Comparison of ENCODE assay signal across 9 cellular contexts in genomic region chr12:127162902-127163301, GRCh38.
A peak's percentile ranks its signal among the peaks of the same experiment; 100 is the strongest.
DNase-seq lines count a peak whose midpoint lies in the region; ATAC-seq and TF ChIP-seq lines count a peak whose summit lies in the region.
"Had no signal": no experiment of that assay in that cellular context is flagged by ENCODE, and none has a peak within 500 bp of the region (broad histone marks: within the 10 kb centered on the region; RNA-seq: fewer than 3 reads in every experiment).

No MANE protein-coding gene starts in this region.

- CTCF ChIA-PET in HCT116 (lab: Charles Lee), result interaction anchor here (1.6 kb wide), 1 partner anchor 54 kb away, joined by 5 read pairs; no protein-coding TSS in a partner anchor

- H3K4me3 ChIP-seq in HCT116 (replicated peaks in 1 of 2; ENCODE audit: low read depth in 1 of 2, low read length in 2 of 2) (no peak overlapping the region), SJSA1 (no peak overlapping the region)

- ATAC-seq in HCT116 (no peak), HG03045 (IDR thresholded peaks at IDR 0.05; ENCODE audit: unreplicated experiment) (no peak), HG03280 (IDR thresholded peaks at IDR 0.05; ENCODE audit: unreplicated experiment) (no peak)

- RAD21 ChIA-PET in HCT116 (lab: Charles Lee; ENCODE audit: low non-redundant PET in 1 of 2, low total read pairs in 2 of 2, uncharacterized antibody in 2 of 2, unreplicated experiment in 2 of 2), result no interaction called here

- DNase-seq in CD1c-positive myeloid dendritic cell (ENCODE audit: extremely low spot score) (peak; percentile 15), HCT116 (ENCODE audit: low read depth, low spot score) (no peak), SJSA1 (ENCODE audit: low read depth in 1 of 2, low spot score in 2 of 2) (peak; percentile 12 to 46), ecto neural progenitor cell (ENCODE audit: low spot score) (peak; percentile 36), NCI-H510A (lab: John Stamatoyannopoulos, UW) (no peak)
- DNase-seq in stimulated activated naive CD4-positive, alpha-beta T cell treated with Interleukin-2 at 50 U/mL for 16 hours (lab: John Stamatoyannopoulos, UW), result peak; percentile 30
- DNase-seq: right cardiac atrium had no signal

- intact Hi-C loops in HCT116 (cut with micrococcal nuclease), result no loop called here

- H4K20me1 ChIP-seq in HCT116 (ENCODE audit: insufficient read depth), result no peaks in the 10 kb centered on the region

- H3K4me1 ChIP-seq in HCT116 (ENCODE audit: control insufficient read depth in 1 of 2, insufficient read depth in 2 of 2, low read length in 2 of 2), result peaks cover 2 to 21% of the 10 kb centered on the region in 2 experiments; a peak in 3 of 4 replicates
- H3K4me1 ChIP-seq in SJSA1 (replicated peaks), result peaks cover 17% of the 10 kb centered on the region

- no peak for TF ChIP-seq CTCF in HCT116 (IDR thresholded peaks at IDR 0.05 in 2 of 3, conservative IDR thresholded peaks at IDR 0.05 in 1 of 3; ENCODE audit: borderline replicate concordance in 1 of 3, insufficient read depth in 1 of 3, low read depth in 2 of 3, low read length in 2 of 3)

- H3K79me2 ChIP-seq in HCT116 (ENCODE audit: insufficient read depth, low read length), result no peaks in the 10 kb centered on the region

- peak overlapping the region; percentile 31 for H3K4me2 ChIP-seq in HCT116 (ENCODE audit: low read length)

- H3K9ac ChIP-seq in HCT116 (ENCODE audit: low read length), result no peak overlapping the region

- POLR2A ChIA-PET in HCT116 (lab: Charles Lee), result no interaction called here

- H3K36me3 ChIP-seq in HCT116 (ENCODE audit: control insufficient read depth in 1 of 2, insufficient read depth in 2 of 2, low read length in 2 of 2) (no peaks in the 10 kb centered on the region), SJSA1 (no peaks in the 10 kb centered on the region)

- no peaks in the 10 kb centered on the region for H3K27me3 ChIP-seq in HCT116 (ENCODE audit: insufficient read depth, low read length)
- no peaks in the 10 kb centered on the region for H3K27me3 ChIP-seq in SJSA1 (replicated peaks)

- TF ChIP-seq POLR2A in HCT116 (IDR thresholded peaks at IDR 0.05; ENCODE audit: borderline replicate concordance, extremely low read depth, insufficient read depth, insufficient read length), result no peak

- H3K9me3 ChIP-seq in HCT116 (ENCODE audit: control insufficient read depth in 1 of 2, insufficient read depth in 1 of 2, low read depth in 1 of 2, low read length in 2 of 2) (no peaks in the 10 kb centered on the region), SJSA1 (replicated peaks) (no peaks in the 10 kb centered on the region)

- no peak for TF ChIP-seq RAD21 in HCT116 (IDR thresholded peaks at IDR 0.05; ENCODE audit: low read depth)

- H3K27ac ChIP-seq in HCT116 (ENCODE audit: low read depth, low read length), result no peak overlapping the region
- no peak overlapping the region for H3K27ac ChIP-seq in SJSA1

- no peaks in the 10 kb centered on the region for H3K9me2 ChIP-seq in HCT116 (ENCODE audit: insufficient read depth)

- BruUV-seq in HCT116 (replicated peaks; lab: Mats Ljungman, UMichigan), result no TSS peak

- no peak overlapping the region for H2AFZ ChIP-seq in HCT116 (ENCODE audit: low read depth, low read length, poor library complexity, severe bottlenecking)

TF ChIP-seq in HCT116, 20 proteins besides CTCF, POLR2A, EP300 and RAD21:
- TF ChIP-seq EZH2phosphoT487 (IDR thresholded peaks at IDR 0.05; ENCODE audit: borderline replicate concordance), result no peak
- no peak for TF ChIP-seq JUND (IDR thresholded peaks at IDR 0.05)
- TF ChIP-seq, protein P1, sequence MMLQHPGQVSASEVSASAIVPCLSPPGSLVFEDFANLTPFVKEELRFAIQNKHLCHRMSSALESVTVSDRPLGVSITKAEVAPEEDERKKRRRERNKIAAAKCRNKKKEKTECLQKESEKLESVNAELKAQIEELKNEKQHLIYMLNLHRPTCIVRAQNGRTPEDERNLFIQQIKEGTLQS (IDR thresholded peaks at IDR 0.05), result no peak
- TF ChIP-seq, protein P2, sequence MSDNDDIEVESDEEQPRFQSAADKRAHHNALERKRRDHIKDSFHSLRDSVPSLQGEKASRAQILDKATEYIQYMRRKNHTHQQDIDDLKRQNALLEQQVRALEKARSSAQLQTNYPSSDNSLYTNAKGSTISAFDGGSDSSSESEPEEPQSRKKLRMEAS (IDR thresholded peaks at IDR 0.05), result no peak
- TF ChIP-seq TCF7L2 (IDR thresholded peaks at IDR 0.05; ENCODE audit: borderline replicate concordance, extremely low read depth, insufficient read depth, insufficient read length), result no peak
- TF ChIP-seq POLR2AphosphoS5 (IDR thresholded peaks at IDR 0.05; ENCODE audit: low read depth, low read length), result no peak
- no peak for TF ChIP-seq REST (IDR thresholded peaks at IDR 0.05; ENCODE audit: low read depth)
- peak; percentile 25; the same call in 1 of the 2 replicates for TF ChIP-seq CBX3 (IDR thresholded peaks at IDR 0.05; ENCODE audit: low read depth)
- no peak for TF ChIP-seq YY1 (IDR thresholded peaks at IDR 0.05; ENCODE audit: extremely low read depth, insufficient replicate concordance, low read depth, low read length)
- no peak for TF ChIP-seq ELF1 (IDR thresholded peaks at IDR 0.05; ENCODE audit: borderline replicate concordance, low read depth)
- no peak for TF ChIP-seq EZH2 (IDR thresholded peaks at IDR 0.05)
- peak; percentile 52; the same call in 1 of the 2 replicates for TF ChIP-seq FOSL1 (IDR thresholded peaks at IDR 0.05; ENCODE audit: low read depth)
- TF ChIP-seq ZBTB33 (IDR thresholded peaks at IDR 0.05; ENCODE audit: extremely low read depth, insufficient replicate concordance, low read length), result no peak
- TF ChIP-seq CEBPB (IDR thresholded peaks at IDR 0.05; ENCODE audit: low read depth), result no peak
- TF ChIP-seq SRF (IDR thresholded peaks at IDR 0.05; ENCODE audit: low read depth), result no peak
- no peak for TF ChIP-seq ZNF274 (IDR thresholded peaks at IDR 0.05; ENCODE audit: low read depth, low read length)
- no peak for TF ChIP-seq ZFX (IDR thresholded peaks at IDR 0.05)

Comparison
In these comparisons a context has a peak if more than half of its experiments do, and no peak if none do; other contexts are left out.
1. DNase-seq: peak in CD1c-positive myeloid dendritic cell (single experiment), SJSA1 (2 of 2), ecto neural progenitor cell (single experiment) and stimulated activated naive CD4-positive, alpha-beta T cell treated with Interleukin-2 at 50 U/mL for 16 hours (single experiment); none in HCT116 (single experiment) and NCI-H510A (single experiment).